39 cellular contexts compared by ENCODE assay signal in genomic region chr7:42950417-42950816, GRCh38.
"Had no signal": no experiment of that assay in that cellular context is flagged by ENCODE, and none has a peak within 500 bp of the region (broad histone marks: within the 10 kb centered on the region; RNA-seq: fewer than 3 reads in every experiment).

No MANE protein-coding gene starts in this region.

- H3K4me3 Mint-ChIP-seq: activated naive CD4-positive, alpha-beta T cell treated with anti-CD3 and anti-CD28 coated beads for 36 hours; activated naive CD4-positive, alpha-beta T cell treated with anti-CD3 and anti-CD28 coated beads, Interleukin-2, amount 50 U/mL, for 24 hours; activated naive CD8-positive, alpha-beta T cell; activated naive CD8-positive, alpha-beta T cell treated with anti-CD3 and anti-CD28 coated beads for 36 hours; activated naive CD8-positive, alpha-beta T cell treated with anti-CD3 and anti-CD28 coated beads, Interleukin-2, amount 10 ng/mL, durations not matched to agents 7 days and 5 days; activated naive CD8-positive, alpha-beta T cell treated with anti-CD3 and anti-CD28 coated beads, Interleukin-2, amount 50 U/mL, for 24 hours; activated T-cell treated with anti-CD3 and anti-CD28 coated beads, Interleukin-2, amount 50 U/mL, for 24 hours; activated T-cell treated with anti-CD3 and anti-CD28 coated beads, Interleukin-2, amount 50 U/mL, for 4 hours; activated T-cell treated with anti-CD3 and anti-CD28 coated beads, Interleukin-2, amount 50 U/mL, for 72 hours; activated T-helper 1 cell treated with anti-CD3 and anti-CD28 coated beads, Interleukin-12 subunit alpha, Interleukin-12 subunit beta, Interleukin-2, Interleukin-4 antibody, amounts not matched to agents 30 ng/mL and 10 ng/mL and 1 ng/mL, durations not matched to agents 14 hours and 24 hours and 36 hours; activated T-helper 17 cell treated with anti-CD3 and anti-CD28 coated beads, Interleukin-2, amount 50 U/mL, for 72 hours; brain; central memory CD8-positive, alpha-beta T cell had no signal

- H3K27me3 Mint-ChIP-seq: activated naive CD4-positive, alpha-beta T cell treated with anti-CD3 and anti-CD28 coated beads, Interleukin-2, amount 50 U/mL, for 24 hours; activated naive CD8-positive, alpha-beta T cell; activated naive CD8-positive, alpha-beta T cell treated with anti-CD3 and anti-CD28 coated beads, Interleukin-2, amount 10 ng/mL, durations not matched to agents 7 days and 5 days; activated naive CD8-positive, alpha-beta T cell treated with anti-CD3 and anti-CD28 coated beads, Interleukin-2, amount 50 U/mL, for 24 hours; activated T-cell treated with anti-CD3 and anti-CD28 coated beads, Interleukin-2, amount 50 U/mL, for 24 hours; brain had no signal

- H3K27ac ChIP-seq: adrenal gland, ascending aorta, body of pancreas, brain microvascular endothelial cell, breast epithelium, cardiac muscle cell had no signal

- H3K9me3 ChIP-seq: adrenal gland, ascending aorta, body of pancreas, breast epithelium had no signal

- H3K9me3 Mint-ChIP-seq: activated naive CD4-positive, alpha-beta T cell treated with anti-CD3 and anti-CD28 coated beads, Interleukin-2, amount 50 U/mL, for 24 hours; activated T-helper 17 cell treated with anti-CD3 and anti-CD28 coated beads, Interleukin-2, amount 50 U/mL, for 72 hours; central memory CD8-positive, alpha-beta T cell had no signal

- DNase-seq: activated effector memory CD4-positive, alpha-beta T cell treated with anti-CD3 and anti-CD28 coated beads, Interleukin-2, amount 50 U/mL, for 16 hours; activated effector memory CD4-positive, alpha-beta T cell treated with Interleukin-2 at 50 U/mL for 16 hours; activated gamma-delta T cell; activated gamma-delta T cell treated with Interleukin-2 at 50 U/mL for 16 hours; activated naive CD4-positive, alpha-beta T cell; activated naive CD4-positive, alpha-beta T cell treated with anti-CD3 and anti-CD28 coated beads for 36 hours; activated naive CD4-positive, alpha-beta T cell treated with anti-CD3 and anti-CD28 coated beads, Interleukin-2, amount 50 U/mL, for 16 hours; activated naive CD4-positive, alpha-beta T cell treated with Interleukin-2 at 50 U/mL for 16 hours; activated naive CD8-positive, alpha-beta T cell treated with anti-CD3 and anti-CD28 coated beads for 36 hours; activated naive CD8-positive, alpha-beta T cell treated with anti-CD3 and anti-CD28 coated beads, Interleukin-2, amount 10 ng/mL, durations not matched to agents 7 days and 5 days; activated naive CD8-positive, alpha-beta T cell treated with anti-CD3 and anti-CD28 coated beads, Interleukin-2, amount 50 U/mL, for 24 hours; activated T-cell treated with anti-CD3 and anti-CD28 coated beads for 4 hours; activated T-cell treated with anti-CD3 and anti-CD28 coated beads, Interleukin-2, amount 50 U/mL, for 1 hour; activated T-cell treated with anti-CD3 and anti-CD28 coated beads, Interleukin-2, amount 50 U/mL, for 24 hours; activated T-cell treated with anti-CD3 and anti-CD28 coated beads, Interleukin-2, amount 50 U/mL, for 4 hours; activated T-cell treated with anti-CD3 and anti-CD28 coated beads, Interleukin-2, amount 50 U/mL, for 48 hours; activated T-cell treated with anti-CD3 and anti-CD28 coated beads, Interleukin-2, amount 50 U/mL, for 72 hours; adrenal gland; amniotic stem cell; amygdala; anterior cingulate cortex; aorta; body of pancreas; brain microvascular endothelial cell; caudate nucleus; central memory CD4-positive, alpha-beta T cell; cerebellar nuclear complex had no signal

- ATAC-seq: activated naive CD8-positive, alpha-beta T cell treated with anti-CD3 and anti-CD28 coated beads, Interleukin-2, amount 50 U/mL, for 24 hours; activated T-cell treated with anti-CD3 and anti-CD28 coated beads, Interleukin-2, amount 50 U/mL, for 4 hours; activated T-cell treated with anti-CD3 and anti-CD28 coated beads, Interleukin-2, amount 50 U/mL, for 72 hours; activated T-helper 17 cell treated with anti-CD3 and anti-CD28 coated beads, Interleukin-2, amount 50 U/mL, for 72 hours; body of pancreas had no signal

- H3K27me3 ChIP-seq: adrenal gland, ascending aorta, body of pancreas, brain microvascular endothelial cell, breast epithelium, cardiac muscle cell had no signal

- H3K4me1 Mint-ChIP-seq: activated T-helper 17 cell treated with anti-CD3 and anti-CD28 coated beads, Interleukin-2, amount 50 U/mL, for 72 hours; brain; central memory CD8-positive, alpha-beta T cell had no signal

- H3K4me3 ChIP-seq: adrenal gland, ascending aorta, body of pancreas, breast epithelium, cardiac muscle cell had no signal

- H3K36me3 Mint-ChIP-seq: activated naive CD4-positive, alpha-beta T cell treated with anti-CD3 and anti-CD28 coated beads, Interleukin-2, amount 50 U/mL, for 24 hours; activated naive CD8-positive, alpha-beta T cell treated with anti-CD3 and anti-CD28 coated beads for 36 hours; brain had no signal

- FAIRE-seq: astrocyte, bronchial epithelial cell had no signal

- H3K36me3 ChIP-seq: adrenal gland, ascending aorta, brain microvascular endothelial cell, breast epithelium, cardiac muscle cell had no signal

- H3K4me1 ChIP-seq: adrenal gland, body of pancreas, breast epithelium had no signal

- H3K27ac Mint-ChIP-seq: activated naive CD4-positive, alpha-beta T cell treated with anti-CD3 and anti-CD28 coated beads for 36 hours; activated naive CD4-positive, alpha-beta T cell treated with anti-CD3 and anti-CD28 coated beads, Interleukin-2, amount 50 U/mL, for 24 hours; activated naive CD8-positive, alpha-beta T cell; activated naive CD8-positive, alpha-beta T cell treated with anti-CD3 and anti-CD28 coated beads for 36 hours; activated naive CD8-positive, alpha-beta T cell treated with anti-CD3 and anti-CD28 coated beads, Interleukin-2, amount 10 ng/mL, durations not matched to agents 7 days and 5 days; activated naive CD8-positive, alpha-beta T cell treated with anti-CD3 and anti-CD28 coated beads, Interleukin-2, amount 50 U/mL, for 24 hours; activated T-cell treated with anti-CD3 and anti-CD28 coated beads, Interleukin-2, amount 50 U/mL, for 24 hours; activated T-cell treated with anti-CD3 and anti-CD28 coated beads, Interleukin-2, amount 50 U/mL, for 72 hours; activated T-helper 1 cell treated with anti-CD3 and anti-CD28 coated beads, Interleukin-12 subunit alpha, Interleukin-12 subunit beta, Interleukin-2, Interleukin-4 antibody, amounts not matched to agents 30 ng/mL and 10 ng/mL and 1 ng/mL, durations not matched to agents 14 hours and 24 hours and 36 hours; activated T-helper 17 cell treated with anti-CD3 and anti-CD28 coated beads, Interleukin-2, amount 50 U/mL, for 72 hours; activated T-helper 2 cell treated with anti-CD3 and anti-CD28 coated beads, Interferon-gamma antibody, Interleukin-2, Interleukin-4, amounts not matched to agents 10 μg/mL and 5 μg/mL and 100 μg/mL, durations not matched to agents 14 hours and 24 hours and 36 hours; brain had no signal
